ENCODE assay signal across 21 cellular contexts in genomic region chr11:83064011-83064410, GRCh38. TPM values are rescaled to one million over a fixed set of nuclear protein-coding genes. Genes with fewer than 3 reads are reported as not detected.
DNase-seq lines count a peak whose midpoint lies in the region; ATAC-seq and TF ChIP-seq lines count a peak whose summit lies in the region.
"Had no signal": no experiment of that assay in that cellular context is flagged by ENCODE, and none has a peak within 500 bp of the region (broad histone marks: within the 10 kb centered on the region; RNA-seq: fewer than 3 reads in every experiment).

No MANE protein-coding gene starts in this region.

- peak overlapping the region in 1 of 2 donors; percentile 76 for H3K27ac Mint-ChIP-seq in natural killer cell treated with Interleukin-12 subunit alpha and Interleukin-12 subunit beta and Interleukin-15 and Interleukin-18, amount 100 ng/mL, for 72 hours
- H3K27ac Mint-ChIP-seq in natural killer cell (no peak overlapping the region), memory B cell (peak overlapping the region; percentile 98)
- H3K27ac Mint-ChIP-seq: progenitor cell of endocrine pancreas had no signal

- no peaks in the 10 kb centered on the region for H4K20me1 ChIP-seq in SU-DHL-6 (ENCODE audit: low read depth, low read length)

- H3K27me3 ChIP-seq in SU-DHL-6 (ENCODE audit: low read length) = no peaks in the 10 kb centered on the region
- H3K27me3 ChIP-seq: dorsolateral prefrontal cortex, left lung, upper lobe of left lung had no signal

- no peak for TF ChIP-seq CTCF in natural killer cell (IDR thresholded peaks at IDR 0.05)
- no peak for TF ChIP-seq CTCF in SU-DHL-6 (IDR thresholded peaks at IDR 0.05; ENCODE audit: insufficient read depth, low read length, poor library complexity, severe bottlenecking)

- H3K27me3 Mint-ChIP-seq in natural killer cell treated with Interleukin-12 subunit alpha and Interleukin-12 subunit beta and Interleukin-15 and Interleukin-18, amount 100 ng/mL, for 72 hours = no peaks in the 10 kb centered on the region
- peaks cover 5 to 6% of the 10 kb centered on the region in 2 donors for H3K27me3 Mint-ChIP-seq in natural killer cell (ENCODE audit: low read depth in 2 of 2)
- H3K27me3 Mint-ChIP-seq in memory B cell = no peaks in the 10 kb centered on the region
- H3K27me3 Mint-ChIP-seq: activated CD8-positive, alpha-beta memory T cell treated with anti-CD3 and anti-CD28 coated beads, Interleukin-2, amount 10 ng/mL, durations not matched to agents 7 days and 5 days; activated naive CD4-positive, alpha-beta T cell treated with anti-CD3 and anti-CD28 coated beads, Interleukin-2, amount 50 U/mL, for 24 hours; progenitor cell of endocrine pancreas had no signal

- no peak for ATAC-seq in natural killer cell treated with Interleukin-12 subunit alpha and Interleukin-12 subunit beta and Interleukin-15 and Interleukin-18, amount 100 ng/mL, for 72 hours
- ATAC-seq in natural killer cell = no peak
- no peak for ATAC-seq in memory B cell (ENCODE audit: low read depth)
- ATAC-seq in GM19467 (IDR thresholded peaks at IDR 0.05; ENCODE audit: unreplicated experiment) = no peak
- ATAC-seq: HepG2 had no signal

- H3K4me1 Mint-ChIP-seq in natural killer cell treated with Interleukin-12 subunit alpha and Interleukin-12 subunit beta and Interleukin-15 and Interleukin-18, amount 100 ng/mL, for 72 hours (ENCODE audit: low read depth in 2 of 2) = peaks cover 10 to 27% of the 10 kb centered on the region in 2 donors
- H3K4me1 Mint-ChIP-seq in natural killer cell = peaks cover 10 to 12% of the 10 kb centered on the region in 2 donors
- H3K4me1 Mint-ChIP-seq in memory B cell = peaks cover 50% of the 10 kb centered on the region

- H3K27ac ChIP-seq in SU-DHL-6 (ENCODE audit: low read depth, low read length) = peak overlapping the region; percentile 100
- H3K27ac ChIP-seq: left lung had no signal

- H3K36me3 ChIP-seq in SU-DHL-6 (ENCODE audit: low read length) = peaks cover 13% of the 10 kb centered on the region
- H3K36me3 ChIP-seq: left lung, upper lobe of left lung had no signal

- H3K9me2 ChIP-seq in SU-DHL-6 (replicated peaks; ENCODE audit: insufficient read depth, low read length) = no peaks in the 10 kb centered on the region

- intact Hi-C loops in natural killer cell (cut with micrococcal nuclease) = no loop called here

- H3K36me3 Mint-ChIP-seq in natural killer cell treated with Interleukin-12 subunit alpha and Interleukin-12 subunit beta and Interleukin-15 and Interleukin-18, amount 100 ng/mL, for 72 hours = no peaks in the 10 kb centered on the region
- no peaks in the 10 kb centered on the region for H3K36me3 Mint-ChIP-seq in natural killer cell
- peaks cover 24% of the 10 kb centered on the region for H3K36me3 Mint-ChIP-seq in memory B cell

- DNase-seq in natural killer cell treated with Interleukin-12 subunit alpha and Interleukin-12 subunit beta and Interleukin-15 and Interleukin-18, amount 100 ng/mL, for 72 hours (ENCODE audit: low spot score) = no peak
- DNase-seq in natural killer cell = no peak
- no peak for DNase-seq in memory B cell (ENCODE audit: low spot score in 2 of 2)
- no peak for DNase-seq in T-helper 2 cell
- no peak for DNase-seq in LoVo (ENCODE audit: low spot score)
- DNase-seq in nucleus accumbens (lab: John Stamatoyannopoulos, UW) = no peak
- DNase-seq: activated CD8-positive, alpha-beta memory T cell treated with anti-CD3 and anti-CD28 coated beads, Interleukin-2, amount 10 ng/mL, durations not matched to agents 7 days and 5 days; dorsolateral prefrontal cortex; glutamatergic neuron; left lung; NCI-H187 treated with DMSO at 0.1 percent for 48 hours; NCI-H446 treated with DMSO at 0.1 percent for 48 hours; Right ventricle myocardium superior; small intestine; stimulated activated CD4-positive, alpha-beta T cell treated with anti-CD3 and anti-CD28 coated beads, Interleukin-4, amount 100 ng/mL, for 4 hours; upper lobe of left lung had no signal

- H3F3A ChIP-seq in SU-DHL-6 (ENCODE audit: insufficient read depth) = peaks cover 67% of the 10 kb centered on the region

- no peak overlapping the region for H2AFZ ChIP-seq in SU-DHL-6 (ENCODE audit: low read depth, low read length, severe bottlenecking)

- peak overlapping the region; percentile 88 for H3K4me3 Mint-ChIP-seq in natural killer cell treated with Interleukin-12 subunit alpha and Interleukin-12 subunit beta and Interleukin-15 and Interleukin-18, amount 100 ng/mL, for 72 hours
- no peak overlapping the region for H3K4me3 Mint-ChIP-seq in natural killer cell
- peak overlapping the region; percentile 86 for H3K4me3 Mint-ChIP-seq in memory B cell

- peak overlapping the region; percentile 96 for H3K4me2 ChIP-seq in SU-DHL-6 (ENCODE audit: low read depth, low read length, poor library complexity, severe bottlenecking)

- no peaks in the 10 kb centered on the region for H3K9me3 Mint-ChIP-seq in natural killer cell treated with Interleukin-12 subunit alpha and Interleukin-12 subunit beta and Interleukin-15 and Interleukin-18, amount 100 ng/mL, for 72 hours
- H3K9me3 Mint-ChIP-seq in natural killer cell = no peaks in the 10 kb centered on the region
- peaks cover 4% of the 10 kb centered on the region for H3K9me3 Mint-ChIP-seq in memory B cell
- H3K9me3 Mint-ChIP-seq: activated naive CD4-positive, alpha-beta T cell treated with anti-CD3 and anti-CD28 coated beads, Interleukin-2, amount 50 U/mL, for 24 hours had no signal

- H3K9me3 ChIP-seq in SU-DHL-6 (ENCODE audit: insufficient read depth, low read length) = peaks cover 7% of the 10 kb centered on the region; the same call in 1 of the 2 replicates
- H3K9me3 ChIP-seq: left lung, upper lobe of left lung had no signal

- H3K79me2 ChIP-seq in SU-DHL-6 (ENCODE audit: insufficient read depth, low read length) = peaks cover 84% of the 10 kb centered on the region

- H3K4me3 ChIP-seq in SU-DHL-6 (ENCODE audit: insufficient read depth, low read length, poor library complexity, severe bottlenecking) = peak overlapping the region; percentile 33
- H3K4me3 ChIP-seq: left lung had no signal

- peak overlapping the region; percentile 87 for H3K9ac ChIP-seq in SU-DHL-6 (ENCODE audit: low read length)

RNA-seq across cellular contexts. Expression of gene RAB30, which starts 7.7 kb away (rescaled TPM):
- total RNA-seq in natural killer cell treated with Interleukin-12 subunit alpha and Interleukin-12 subunit beta and Interleukin-15 and Interleukin-18, amount 100 ng/mL, for 72 hours = 10 to 100 TPM in 1 of 2 donors, 1 to 10 TPM in 1; 5.7 to 10.5 TPM
- 10 to 100 TPM; 10.2 to 23.3 (median 20.5) TPM for total RNA-seq in natural killer cell
